16 cellular contexts compared by ENCODE assay signal in the genomic region with DNA sequence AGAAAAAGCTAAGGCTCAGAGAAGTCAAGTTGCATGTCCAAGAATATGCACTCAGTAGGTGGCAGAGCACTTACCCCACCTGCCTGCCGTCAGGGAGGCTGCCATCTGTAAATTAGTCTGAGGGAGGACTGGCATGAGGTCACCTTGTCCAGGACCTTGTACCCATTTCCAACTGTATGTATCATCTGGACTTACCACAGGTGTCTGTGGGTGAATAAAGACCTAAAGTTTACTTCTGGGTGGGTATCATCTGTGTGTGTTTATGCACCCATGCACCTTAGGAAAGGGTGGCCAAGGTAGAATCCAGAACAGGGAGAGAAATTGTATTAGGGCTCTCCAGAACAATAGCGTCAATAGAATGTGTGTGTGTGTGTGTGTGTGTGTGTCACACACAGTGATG.
DNase-seq lines count a peak whose midpoint lies in the region; ATAC-seq and TF ChIP-seq lines count a peak whose summit lies in the region.
"Had no signal": no experiment of that assay in that cellular context is flagged by ENCODE, and none has a peak within 500 bp of the region (broad histone marks: within the 10 kb centered on the region; RNA-seq: fewer than 3 reads in every experiment).

No MANE protein-coding gene starts in this region.

- H2BK5ac ChIP-seq in H9 (ENCODE audit: insufficient read length, low read length) (no peak overlapping the region), mesendoderm (ENCODE audit: low read length) (no peak overlapping the region), neuronal stem cell (ENCODE audit: low read length) (no peak overlapping the region)

- no peak overlapping the region for H4K8ac ChIP-seq in H9 (replicated peaks; ENCODE audit: insufficient read length, low read depth, low read length)
- no peak overlapping the region for H4K8ac ChIP-seq in mesendoderm (ENCODE audit: low read depth, low read length)
- no peak overlapping the region for H4K8ac ChIP-seq in neuronal stem cell (ENCODE audit: low read depth, low read length)

- H2BK120ac ChIP-seq in H9 (ENCODE audit: low read depth, low read length, poor library complexity, severe bottlenecking) (no peak overlapping the region), mesendoderm (ENCODE audit: low read depth, low read length) (no peak overlapping the region), neuronal stem cell (ENCODE audit: low read depth, low read length) (no peak overlapping the region)

- H3K4ac ChIP-seq in H9 (ENCODE audit: low read depth, low read length) (no peak overlapping the region), mesendoderm (ENCODE audit: low read depth, low read length) (no peak overlapping the region), neuronal stem cell (ENCODE audit: low read length) (no peak overlapping the region)

- H3K4me1 Mint-ChIP-seq in H9, result peaks cover 3 to 7% of the 10 kb centered on the region in 2 experiments; a peak in 3 of 4 replicates
- H3K4me1 Mint-ChIP-seq in activated naive CD8-positive, alpha-beta T cell treated with anti-CD3 and anti-CD28 coated beads, Interleukin-2, amount 50 U/mL, for 24 hours, result peaks cover 4% of the 10 kb centered on the region

- no CpG with 5 or more reads among the region's 2 CpGs for WGBS in H9 (ENCODE audit: extremely low coverage, insufficient read length, low lambda C conversion rate)
- no CpG with 5 or more reads among the region's 2 CpGs for WGBS in mesendoderm (ENCODE audit: extremely low coverage, insufficient coverage, low lambda C conversion rate)
- no CpG with 5 or more reads among the region's 2 CpGs for WGBS in neuronal stem cell (ENCODE audit: extremely low coverage in 2 of 2, insufficient read length in 2 of 2, insufficient replicate concordance in 1 of 2), 2 donors

- H3K14ac ChIP-seq in H9 (ENCODE audit: insufficient read depth, low read length) (no peak overlapping the region), neuronal stem cell (ENCODE audit: low read length) (no peak overlapping the region)

- H3K9me3 Mint-ChIP-seq in H9, result no peaks in the 10 kb centered on the region
- H3K9me3 Mint-ChIP-seq in activated naive CD8-positive, alpha-beta T cell treated with anti-CD3 and anti-CD28 coated beads, Interleukin-2, amount 50 U/mL, for 24 hours, result no peaks in the 10 kb centered on the region
- H3K9me3 Mint-ChIP-seq: naive thymus-derived CD8-positive, alpha-beta T cell had no signal

- no peak overlapping the region for H2BK20ac ChIP-seq in H9 (ENCODE audit: low read depth, low read length, poor library complexity, severe bottlenecking)

- H4K20me1 ChIP-seq in H9 (ENCODE audit: control insufficient read depth, insufficient read depth, insufficient read length), result no peaks in the 10 kb centered on the region

- no peak overlapping the region for H3K18ac ChIP-seq in H9 (ENCODE audit: insufficient read length, low read depth, low read length)
- no peak overlapping the region for H3K18ac ChIP-seq in mesendoderm (ENCODE audit: low read length)
- H3K18ac ChIP-seq in neuronal stem cell (ENCODE audit: low read length), result no peak overlapping the region

- H3K23me2 ChIP-seq in H9 (ENCODE audit: insufficient read length, low read depth, low read length, poor library complexity, severe bottlenecking), result no peaks in the 10 kb centered on the region

- 0 out of 3 replicates have a peak, but pooled peaks have one; percentile 2 for TF ChIP-seq CTCF in H9 (conservative IDR thresholded peaks at IDR 0.05)
- TF ChIP-seq CTCF in brain microvascular endothelial cell (IDR thresholded peaks at IDR 0.05; ENCODE audit: low read depth, low read length, missing control alignments), result no peak

- H3K27me3 ChIP-seq in H9 (ENCODE audit: insufficient read depth, low read length) (no peaks in the 10 kb centered on the region), mesendoderm (ENCODE audit: insufficient read depth, low read length, poor library complexity) (no peaks in the 10 kb centered on the region), brain microvascular endothelial cell (replicated peaks) (peaks cover 2% of the 10 kb centered on the region), neuronal stem cell (ENCODE audit: control insufficient read depth in 3 of 3, insufficient read depth in 3 of 3, low read depth in 1 of 3, low read length in 3 of 3) (peaks cover 0 to 4% (median 3%) of the 10 kb centered on the region in 3 experiments)

- H3K9me3 ChIP-seq in H9 (ENCODE audit: control insufficient read depth, low read depth, low read length) (no peaks in the 10 kb centered on the region), neuronal stem cell (replicated peaks in 1 of 2; ENCODE audit: control insufficient read depth in 2 of 2, insufficient read depth in 1 of 2, low read depth in 1 of 2, low read length in 2 of 2) (no peaks in the 10 kb centered on the region)

- H2AFZ ChIP-seq in H9 (ENCODE audit: low read length) (no peak overlapping the region), neuronal stem cell (ENCODE audit: low read length) (no peak overlapping the region)

- H4K91ac ChIP-seq in H9 (ENCODE audit: insufficient read length, low read depth, low read length) (no peak overlapping the region), neuronal stem cell (ENCODE audit: low read depth, low read length, poor library complexity) (no peak overlapping the region)

- H3K79me2 ChIP-seq in H9 (ENCODE audit: insufficient read depth, low read length), result no peaks in the 10 kb centered on the region
- H3K79me2 ChIP-seq in mesendoderm (ENCODE audit: control insufficient read depth, insufficient read depth, low read length), result no peaks in the 10 kb centered on the region

- H3K27ac Mint-ChIP-seq in H9, result no peak overlapping the region
- no peak overlapping the region for H3K27ac Mint-ChIP-seq in activated naive CD8-positive, alpha-beta T cell treated with anti-CD3 and anti-CD28 coated beads, Interleukin-2, amount 50 U/mL, for 24 hours

- H3K79me1 ChIP-seq in H9 (ENCODE audit: insufficient read depth, low read depth, low read length, poor library complexity, severe bottlenecking), result no peaks in the 10 kb centered on the region
- no peaks in the 10 kb centered on the region for H3K79me1 ChIP-seq in mesendoderm (ENCODE audit: low read length)
- no peaks in the 10 kb centered on the region for H3K79me1 ChIP-seq in neuronal stem cell (ENCODE audit: low read depth, low read length)

- H3K27ac ChIP-seq in H9 (ENCODE audit: insufficient read length, low read depth, low read length) (no peak overlapping the region), mesendoderm (ENCODE audit: low read depth, low read length) (no peak overlapping the region), brain microvascular endothelial cell (no peak overlapping the region), neuronal stem cell (replicated peaks; ENCODE audit: low read length) (no peak overlapping the region)
- H3K27ac ChIP-seq: cardiac muscle cell, KMS-11 had no signal

- no peaks in the 10 kb centered on the region for H3K36me3 ChIP-seq in mesendoderm (ENCODE audit: control insufficient read depth, insufficient read depth, low read length)
- H3K36me3 ChIP-seq in brain microvascular endothelial cell (replicated peaks), result no peaks in the 10 kb centered on the region
- H3K36me3 ChIP-seq in neuronal stem cell (replicated peaks in 1 of 2; ENCODE audit: control insufficient read depth in 2 of 2, insufficient read depth in 2 of 2, low read length in 2 of 2), result no peaks in the 10 kb centered on the region
- H3K36me3 ChIP-seq: cardiac muscle cell had no signal

- H3K4me1 ChIP-seq in H9 (ENCODE audit: insufficient read depth, low read length), result no peaks in the 10 kb centered on the region
- no peaks in the 10 kb centered on the region for H3K4me1 ChIP-seq in mesendoderm (ENCODE audit: control insufficient read depth, low read depth, low read length)
- no peaks in the 10 kb centered on the region for H3K4me1 ChIP-seq in neuronal stem cell (ENCODE audit: control insufficient read depth in 2 of 2, insufficient read depth in 1 of 2, low read depth in 1 of 2, low read length in 2 of 2)

- H3K23ac ChIP-seq in H9 (ENCODE audit: insufficient read length, low read depth, low read length) (no peak overlapping the region), mesendoderm (ENCODE audit: low read length) (no peak overlapping the region), neuronal stem cell (ENCODE audit: low read depth, low read length, poor library complexity) (no peak overlapping the region)

- peaks cover 34% of the 10 kb centered on the region for H3K27me3 Mint-ChIP-seq in H9 (ENCODE audit: low read depth)
- H3K27me3 Mint-ChIP-seq in activated naive CD8-positive, alpha-beta T cell treated with anti-CD3 and anti-CD28 coated beads, Interleukin-2, amount 50 U/mL, for 24 hours, result peaks cover 12% of the 10 kb centered on the region

- H3T11ph ChIP-seq in H9 (ENCODE audit: low read length), result no peak overlapping the region

- no peak overlapping the region for H2AK5ac ChIP-seq in H9 (ENCODE audit: insufficient read length, low read length)
- no peak overlapping the region for H2AK5ac ChIP-seq in mesendoderm (ENCODE audit: low read length)
- no peak overlapping the region for H2AK5ac ChIP-seq in neuronal stem cell (ENCODE audit: low read depth, low read length)

- H4K5ac ChIP-seq in H9 (ENCODE audit: insufficient read length, low read depth, low read length) (no peak overlapping the region), mesendoderm (ENCODE audit: low read length) (no peak overlapping the region)

- in situ Hi-C loops in brain microvascular endothelial cell (cut with HindIII; ENCODE audit: low pct_ligation_motif_present, low sequenced_read_pairs), result loop anchor here (10.0 kb wide), 1 partner anchor 201 kb away; no protein-coding TSS in a partner anchor

- H3K36me3 Mint-ChIP-seq in H9 (ENCODE audit: insufficient read depth in 1 of 3, low read depth in 3 of 3), result no peaks in the 10 kb centered on the region
- H3K36me3 Mint-ChIP-seq in activated naive CD8-positive, alpha-beta T cell treated with anti-CD3 and anti-CD28 coated beads, Interleukin-2, amount 50 U/mL, for 24 hours (ENCODE audit: low read depth), result no peaks in the 10 kb centered on the region
- H3K36me3 Mint-ChIP-seq: naive thymus-derived CD8-positive, alpha-beta T cell had no signal

- DNase-seq in NCI-H1105 treated with DMSO at 0.1 percent for 48 hours (lab: John Stamatoyannopoulos, UW) (peak; percentile 12), NCI-H1105 (lab: John Stamatoyannopoulos, UW) (no peak), H9 (peak; percentile 15), mesendoderm (peak; percentile 22), midbrain (lab: John Stamatoyannopoulos, UW) (no peak), brain microvascular endothelial cell (no peak), neuronal stem cell (ENCODE audit: low spot score) (no peak)
- DNase-seq in activated naive CD8-positive, alpha-beta T cell treated with anti-CD3 and anti-CD28 coated beads, Interleukin-2, amount 50 U/mL, for 24 hours, result no peak
- DNase-seq: activated CD4-positive, alpha-beta T cell treated with anti-CD3 and anti-CD28 coated beads for 4 hours; effector CD4-positive, alpha-beta T cell; NCI-H2171 treated with DMSO at 0.1 percent for 48 hours; NCI-H748 treated with DMSO at 0.1 percent for 48 hours; stimulated activated CD4-positive, alpha-beta T cell treated with anti-CD3 and anti-CD28 coated beads, Interleukin-2, amount 100 ng/mL, for 48 hours had no signal

- no peak overlapping the region for H3K4me3 ChIP-seq in mesendoderm (ENCODE audit: low read length)
- no peak overlapping the region for H3K4me3 ChIP-seq in brain microvascular endothelial cell (ENCODE audit: low read depth, low read length)
- H3K4me3 ChIP-seq in neuronal stem cell (ENCODE audit: low read length in 2 of 2), result peak overlapping the region in 1 of 2 donors; percentile 9
- H3K4me3 ChIP-seq: cardiac muscle cell had no signal

- no peak overlapping the region for H3K9ac ChIP-seq in H9 (ENCODE audit: extremely low read depth, insufficient read length, low read length)
- no peak overlapping the region for H3K9ac ChIP-seq in mesendoderm (ENCODE audit: low read length)
- no peak overlapping the region for H3K9ac ChIP-seq in neuronal stem cell (ENCODE audit: low read depth, low read length, poor library complexity)
- H3K9ac ChIP-seq: KMS-11 had no signal

- H3K4me3 Mint-ChIP-seq in H9, result no peak overlapping the region
- H3K4me3 Mint-ChIP-seq in activated naive CD8-positive, alpha-beta T cell treated with anti-CD3 and anti-CD28 coated beads, Interleukin-2, amount 50 U/mL, for 24 hours, result no peak overlapping the region
- H3K4me3 Mint-ChIP-seq: naive thymus-derived CD8-positive, alpha-beta T cell had no signal

- no peak overlapping the region for H3K56ac ChIP-seq in H9 (ENCODE audit: insufficient read length, low read depth, low read length)
- no peak overlapping the region for H3K56ac ChIP-seq in mesendoderm (ENCODE audit: low read length)

- H3K4me2 ChIP-seq in H9 (ENCODE audit: insufficient read depth, insufficient read length, low read length) (no peak overlapping the region), mesendoderm (ENCODE audit: low read length) (no peak overlapping the region), neuronal stem cell (ENCODE audit: insufficient read depth, low read length, poor library complexity, severe bottlenecking) (no peak overlapping the region)
- H3K4me2 ChIP-seq: KMS-11 had no signal

- ATAC-seq in activated naive CD8-positive, alpha-beta T cell treated with anti-CD3 and anti-CD28 coated beads, Interleukin-2, amount 50 U/mL, for 24 hours, result peak; percentile 39

- H2BK12ac ChIP-seq in H9 (ENCODE audit: insufficient read length, low read depth, low read length), result no peak overlapping the region
- H2BK12ac ChIP-seq in neuronal stem cell (ENCODE audit: low read length), result no peak overlapping the region

- no peak overlapping the region for H2BK15ac ChIP-seq in H9 (ENCODE audit: low read depth, low read length)
- no peak overlapping the region for H2BK15ac ChIP-seq in mesendoderm (replicated peaks; ENCODE audit: low read depth)
- no peak overlapping the region for H2BK15ac ChIP-seq in neuronal stem cell (ENCODE audit: low read length)

Comparison
In these comparisons a context has a peak if more than half of its experiments do, and no peak if none do; other contexts are left out.
1. DNase-seq: peak in NCI-H1105 treated with DMSO at 0.1 percent for 48 hours (single experiment), H9 (single experiment) and mesendoderm (single experiment); none in NCI-H1105 (single experiment), activated naive CD8-positive, alpha-beta T cell treated with anti-CD3 and anti-CD28 coated beads, Interleukin-2, amount 50 U/mL, for 24 hours (single experiment), midbrain (single experiment), brain microvascular endothelial cell (single experiment) and neuronal stem cell (single experiment).